8 cellular contexts compared by ENCODE assay signal in the genomic region with DNA sequence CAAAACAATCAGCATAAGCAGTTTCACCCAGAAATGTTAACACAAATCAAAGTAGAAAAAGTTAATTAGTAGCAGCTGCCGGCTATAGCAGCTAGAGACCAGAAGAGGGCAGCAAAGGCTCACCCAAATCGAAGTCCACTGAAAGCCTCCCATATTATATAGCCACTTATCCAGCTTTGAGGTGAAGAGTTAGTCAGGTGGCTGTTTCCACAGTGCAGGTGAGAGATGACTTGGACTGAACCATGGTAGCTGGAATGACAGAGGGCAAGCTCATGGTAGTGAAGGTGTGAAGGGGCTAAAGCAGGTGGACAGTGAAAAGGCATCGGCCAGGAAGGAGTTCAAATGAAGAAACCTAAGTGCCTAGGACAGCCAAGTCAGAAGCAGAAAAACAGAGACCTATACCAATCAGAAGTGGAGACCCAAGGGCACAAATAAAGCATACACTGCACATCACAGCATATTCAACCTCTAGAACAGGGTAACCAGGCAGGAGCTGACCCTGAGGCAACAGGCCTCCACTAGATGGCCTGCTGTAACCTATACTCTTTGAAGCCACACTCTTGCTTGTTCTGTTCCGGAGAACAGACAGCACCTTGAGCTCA. TPM values are rescaled to one million over a fixed set of nuclear protein-coding genes. Genes with fewer than 3 reads are reported as not detected.
DNase-seq lines count a peak whose midpoint lies in the region; ATAC-seq and TF ChIP-seq lines count a peak whose summit lies in the region.

No MANE protein-coding gene starts in this region.

- H3K27ac ChIP-seq in foreskin keratinocyte: no peak overlapping the region
- no peak overlapping the region for H3K27ac ChIP-seq in upper lobe of right lung

- H3K9me3 ChIP-seq in upper lobe of right lung: no peaks in the 10 kb centered on the region

- H3K4me1 ChIP-seq in foreskin keratinocyte: no peaks in the 10 kb centered on the region
- H3K4me1 ChIP-seq in upper lobe of right lung: peaks cover 4% of the 10 kb centered on the region

- ATAC-seq in foreskin keratinocyte (peak; percentile 72), omental fat pad (ENCODE audit: low FRiP score) (peak; percentile 84), upper lobe of right lung (peak; percentile 98), GM21526 (IDR thresholded peaks at IDR 0.05; ENCODE audit: low FRiP score, unreplicated experiment) (no peak)

- peak; percentile 55 for DNase-seq in GM10248 (ENCODE audit: extremely low spot score)
- peak; percentile 11 to 43 for DNase-seq in SHP77 (lab: John Stamatoyannopoulos, UW)
- peak; percentile 84 for DNase-seq in activated effector memory CD4-positive, alpha-beta T cell treated with anti-CD3 and anti-CD28 coated beads, Interleukin-2, amount 50 U/mL, for 16 hours
- DNase-seq in foreskin keratinocyte: peak in 1 of 2 donors; percentile 58
- no peak for DNase-seq in omental fat pad (ENCODE audit: low spot score)
- no peak for DNase-seq in upper lobe of right lung

- POLR2A ChIA-PET in GM10248 (lab: Yijun Ruan, JAX): interaction anchor here (0.6 kb wide), 1 partner anchor 75 kb away, joined by 6 read pairs; no protein-coding TSS in a partner anchor

- no peaks in the 10 kb centered on the region for H3K36me3 ChIP-seq in upper lobe of right lung

- TF ChIP-seq CTCF in GM10248 (IDR thresholded peaks at IDR 0.05; ENCODE audit: control extremely low read depth, extremely low read depth, low read depth, missing control alignments) (peak; percentile 92), LNCAP (IDR thresholded peaks at IDR 0.05) (peak; percentile 96), foreskin keratinocyte (conservative IDR thresholded peaks at IDR 0.05) (peak; percentile 97), omental fat pad (IDR thresholded peaks at IDR 0.05) (peak in 1 of 3 donors; percentile 53), upper lobe of right lung (IDR thresholded peaks at IDR 0.05) (peak; percentile 95)

- no peaks in the 10 kb centered on the region for H3K27me3 ChIP-seq in foreskin keratinocyte
- no peaks in the 10 kb centered on the region for H3K27me3 ChIP-seq in upper lobe of right lung

- CTCF ChIA-PET in GM10248 (lab: Yijun Ruan, JAX): interaction anchor here (0.6 to 9.2 kb wide), 73 partner anchors 10 to 584 kb away, joined by 3 to 356 read pairs (median 5); no protein-coding TSS in a partner anchor

- H3K4me3 ChIP-seq in upper lobe of right lung: no peak overlapping the region

- intact Hi-C loops in upper lobe of right lung (cut with DNase I): loop anchor here (5.0 kb wide), 1 partner anchor 150 kb away; no protein-coding TSS in a partner anchor

RNA-seq across cellular contexts. Expression of a gene that starts 7.2 kb away (rescaled TPM):
- total RNA-seq in foreskin keratinocyte (8.7 and 11.0 TPM in 2 replicates), omental fat pad (10 to 100 TPM; 19.9 to 37.8 (median 23.2) TPM), upper lobe of right lung (49.7 TPM)
- polyA plus RNA-seq in foreskin keratinocyte: 2.6 and 2.8 TPM in 2 replicates

Comparison
In these comparisons a context has a peak if more than half of its experiments do, and no peak if none do; other contexts are left out.
1. DNase-seq: peak in GM10248 (single experiment), SHP77 (2 of 2) and activated effector memory CD4-positive, alpha-beta T cell treated with anti-CD3 and anti-CD28 coated beads, Interleukin-2, amount 50 U/mL, for 16 hours (single experiment); none in omental fat pad (single experiment) and upper lobe of right lung (single experiment).